In the genomic region with DNA sequence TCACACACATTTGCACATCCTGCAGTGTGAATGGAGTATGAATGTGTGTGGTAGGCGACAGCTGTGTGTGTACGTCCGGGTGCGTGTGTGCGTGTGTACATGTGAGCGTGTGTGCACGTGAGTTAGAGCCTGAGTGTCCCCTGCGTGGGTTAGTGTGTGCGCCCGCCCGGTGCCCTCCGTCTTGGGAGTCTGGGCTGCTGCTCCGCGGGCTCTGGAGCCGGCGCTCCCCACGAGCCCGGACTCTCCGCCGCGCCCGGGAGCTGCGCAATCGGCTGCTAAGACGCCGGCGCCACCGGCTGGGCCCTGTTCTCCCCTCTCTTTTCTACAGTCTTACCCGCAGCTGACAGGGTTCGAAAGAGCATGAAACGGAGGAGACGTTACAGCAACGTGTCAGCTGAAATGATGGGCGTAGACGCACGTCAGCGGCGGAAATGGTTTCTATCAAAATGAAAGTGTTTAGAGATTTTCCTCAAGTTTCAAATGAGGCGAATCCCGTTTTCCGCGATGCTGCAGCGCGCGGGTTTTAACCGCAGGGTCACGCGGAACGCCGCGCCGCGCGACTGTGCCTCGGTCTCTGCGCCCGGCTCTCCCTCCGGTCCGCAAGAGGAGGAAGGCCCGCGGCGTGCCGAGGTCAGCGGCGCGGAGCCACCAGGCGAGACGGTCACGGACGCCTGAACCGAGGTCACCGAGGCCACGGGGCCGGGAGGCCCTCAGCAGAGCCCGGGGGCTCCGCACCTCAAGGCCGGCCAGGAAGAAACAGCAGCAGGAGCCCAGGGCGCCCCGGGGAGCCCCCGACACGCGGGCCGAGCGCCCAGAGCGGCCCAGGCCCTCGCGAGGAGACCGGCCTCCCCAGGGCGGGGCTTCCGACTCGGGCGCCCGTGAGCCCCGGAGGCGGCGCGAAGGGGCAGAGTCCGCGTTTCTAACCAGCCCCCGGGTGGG, we compare ENCODE assay signal across 8 cellular contexts.
DNase-seq lines count a peak whose midpoint lies in the region; ATAC-seq and TF ChIP-seq lines count a peak whose summit lies in the region.

No MANE protein-coding gene starts in this region.

- POLR2A ChIA-PET in RWPE1 (lab: Yijun Ruan, JAX; ENCODE audit: low non-redundant PET), result no interaction called here

- CTCF ChIA-PET in RWPE1 (lab: Yijun Ruan, JAX), result interaction anchor here (1.0 to 2.2 kb wide), 3 partner anchors 14 to 133 kb away, joined by 3 to 9 read pairs (median 3); no protein-coding TSS in a partner anchor

- peak overlapping the region; percentile 63 for H3K4me3 ChIP-seq in AG10803 (ENCODE audit: low read length)

- H3K4me1 Mint-ChIP-seq in activated naive CD4-positive, alpha-beta T cell treated with anti-CD3 and anti-CD28 coated beads, Interleukin-2, amount 50 U/mL, for 24 hours, result peaks cover 4% of the 10 kb centered on the region
- H3K4me1 Mint-ChIP-seq in progenitor cell of endocrine pancreas (ENCODE audit: low read depth), result peaks cover 1% of the 10 kb centered on the region

- no peak for TF ChIP-seq CTCF in AG10803 (conservative IDR thresholded peaks at IDR 0.05; ENCODE audit: low read length)
- no peak for TF ChIP-seq CTCF in RWPE1 (conservative IDR thresholded peaks at IDR 0.05; ENCODE audit: low read depth)
- no peak for TF ChIP-seq CTCF in progenitor cell of endocrine pancreas (IDR thresholded peaks at IDR 0.05; ENCODE audit: unreplicated experiment)

- H3K4me3 Mint-ChIP-seq in activated naive CD4-positive, alpha-beta T cell treated with anti-CD3 and anti-CD28 coated beads, Interleukin-2, amount 50 U/mL, for 24 hours, result peak overlapping the region; percentile 87
- H3K4me3 Mint-ChIP-seq in progenitor cell of endocrine pancreas (ENCODE audit: low read depth), result peak overlapping the region; percentile 58

- ATAC-seq in GM21515 (IDR thresholded peaks at IDR 0.05; ENCODE audit: unreplicated experiment) (peak; percentile 43), left cardiac atrium (peak; percentile 77 to 87), HG02970 (IDR thresholded peaks at IDR 0.05; ENCODE audit: low FRiP score, unreplicated experiment) (no peak)

- H3K27ac Mint-ChIP-seq in activated naive CD4-positive, alpha-beta T cell treated with anti-CD3 and anti-CD28 coated beads, Interleukin-2, amount 50 U/mL, for 24 hours, result peak overlapping the region; percentile 97
- H3K27ac Mint-ChIP-seq in progenitor cell of endocrine pancreas, result no peak overlapping the region

- intact Hi-C loops in left cardiac atrium (cut with DNase I), result no loop called here

- DNase-seq in AG10803 (ENCODE audit: low read depth) (peak; percentile 45), RWPE1 (ENCODE audit: low spot score) (peak; percentile 57), left cardiac atrium (peak; percentile 49), progenitor cell of endocrine pancreas (ENCODE audit: low spot score, unreplicated experiment) (no peak), ureter (ENCODE audit: low spot score) (peak; percentile 43)

- H3K27ac ChIP-seq in RWPE1, result peak overlapping the region; percentile 59

- H3K9me3 Mint-ChIP-seq in activated naive CD4-positive, alpha-beta T cell treated with anti-CD3 and anti-CD28 coated beads, Interleukin-2, amount 50 U/mL, for 24 hours, result no peaks in the 10 kb centered on the region
- no peaks in the 10 kb centered on the region for H3K9me3 Mint-ChIP-seq in progenitor cell of endocrine pancreas (ENCODE audit: low read depth)

- H3K27me3 Mint-ChIP-seq in activated naive CD4-positive, alpha-beta T cell treated with anti-CD3 and anti-CD28 coated beads, Interleukin-2, amount 50 U/mL, for 24 hours, result no peaks in the 10 kb centered on the region
- peaks cover 39% of the 10 kb centered on the region for H3K27me3 Mint-ChIP-seq in progenitor cell of endocrine pancreas

- H3K36me3 Mint-ChIP-seq in activated naive CD4-positive, alpha-beta T cell treated with anti-CD3 and anti-CD28 coated beads, Interleukin-2, amount 50 U/mL, for 24 hours, result no peaks in the 10 kb centered on the region
- H3K36me3 Mint-ChIP-seq in progenitor cell of endocrine pancreas (ENCODE audit: insufficient read depth), result no peaks in the 10 kb centered on the region
